Comparison of ENCODE assay signal across 7 cellular contexts in the genomic region with DNA sequence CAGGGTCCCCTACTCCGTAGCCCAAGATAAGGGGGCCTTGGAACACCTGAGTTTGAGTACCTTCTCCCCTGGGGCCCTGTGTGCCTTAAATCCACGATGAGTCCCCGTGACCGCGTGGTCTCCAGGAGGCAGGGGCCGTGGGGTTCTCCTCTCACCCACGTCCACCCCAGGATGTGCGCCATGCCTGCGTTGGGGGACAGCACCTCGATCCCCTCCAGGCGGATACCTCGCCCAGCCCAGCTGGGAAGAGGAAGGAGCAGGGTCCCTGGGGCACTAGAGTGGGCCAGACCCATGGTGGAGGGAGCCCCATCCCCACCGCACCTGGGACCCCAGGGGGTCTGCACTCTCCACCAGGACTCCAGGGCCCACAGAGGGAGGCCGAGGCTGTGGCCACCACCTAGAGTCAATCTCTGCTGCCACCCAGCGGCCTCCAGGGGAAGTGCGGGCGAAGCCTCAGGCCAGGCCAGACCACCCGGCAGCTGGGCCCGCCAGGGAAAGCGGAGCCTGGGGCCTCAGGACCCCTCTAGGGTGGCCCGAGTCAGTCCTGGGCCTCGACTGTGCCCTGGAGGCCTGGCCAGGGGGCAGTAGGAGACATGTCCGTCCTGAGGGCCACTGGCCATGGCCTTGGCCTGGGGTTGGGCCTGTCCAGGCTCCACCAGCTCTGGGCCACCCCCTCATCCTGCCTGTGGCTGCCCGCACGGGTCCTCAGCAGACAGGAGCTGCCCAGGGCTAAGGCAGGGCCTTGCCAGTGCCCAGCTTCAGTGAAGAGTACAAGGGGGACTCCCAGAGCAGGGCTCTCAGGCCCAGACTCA. TPM values are rescaled to one million over a fixed set of nuclear protein-coding genes. Genes with fewer than 3 reads are reported as not detected.
DNase-seq lines count a peak whose midpoint lies in the region; ATAC-seq and TF ChIP-seq lines count a peak whose summit lies in the region.

No MANE protein-coding gene starts in this region.

- peak; percentile 93 for TF ChIP-seq CTCF in GM12874 (IDR thresholded peaks at IDR 0.05; ENCODE audit: insufficient read depth, low read depth, low read length)
- TF ChIP-seq CTCF in brain (conservative IDR thresholded peaks at IDR 0.05), result peak; percentile 96 to 100

- DNase-seq in LoVo (ENCODE audit: low spot score) (peak; percentile 65), UCSD-AML1 (lab: John Stamatoyannopoulos, UW; ENCODE audit: unreplicated experiment) (peak; percentile 56), islet precursor cell (peak; percentile 77)
- DNase-seq in stimulated activated CD4-positive, alpha-beta T cell treated with anti-CD3 and anti-CD28 coated beads, Interleukin-2, amount 100 ng/mL, for 24 hours, result peak; percentile 78

- H3K4me1 Mint-ChIP-seq in brain, result no peaks in the 10 kb centered on the region

- ATAC-seq in HG03135 (IDR thresholded peaks at IDR 0.05; ENCODE audit: unreplicated experiment), result no peak

- H3K4me3 Mint-ChIP-seq in brain, result no peak overlapping the region

- H3K27ac Mint-ChIP-seq in brain, result no peak overlapping the region

- peaks cover 9% of the 10 kb centered on the region for H3K27me3 Mint-ChIP-seq in brain

- H3K9me3 Mint-ChIP-seq in brain, result no peaks in the 10 kb centered on the region

- H3K36me3 Mint-ChIP-seq in brain, result no peaks in the 10 kb centered on the region

RNA-seq across cellular contexts. Expression of a gene that starts 55.0 kb away (rescaled TPM):
- 5.2 TPM for polyA plus RNA-seq in brain (ENCODE audit: insufficient read depth, low read depth, low replicate concordance)
